In genomic region chr16:83002351-83003334, GRCh38 we compare ENCODE assay signal across 16 cellular contexts.
DNase-seq lines count a peak whose midpoint lies in the region; ATAC-seq and TF ChIP-seq lines count a peak whose summit lies in the region.
"Had no signal": no experiment of that assay in that cellular context is flagged by ENCODE, and none has a peak within 500 bp of the region (broad histone marks: within the 10 kb centered on the region; RNA-seq: fewer than 3 reads in every experiment).

No MANE protein-coding gene starts in this region.

- H2AFZ ChIP-seq in Karpas-422 (ENCODE audit: low read length), result no peak overlapping the region

- no peak for TF ChIP-seq CTCF in ascending aorta (IDR thresholded peaks at IDR 0.05)

- H3K9ac ChIP-seq in Karpas-422 (ENCODE audit: low read length), result no peak overlapping the region

- H3K79me2 ChIP-seq in Karpas-422 (ENCODE audit: low read length), result no peaks in the 10 kb centered on the region

- H3K36me3 ChIP-seq in Karpas-422 (ENCODE audit: insufficient read depth, low read length) (no peaks in the 10 kb centered on the region), ascending aorta (no peaks in the 10 kb centered on the region)
- H3K36me3 ChIP-seq: tibial nerve had no signal

- H3K4me1 ChIP-seq in Karpas-422 (ENCODE audit: low read length) (peaks cover 54% of the 10 kb centered on the region), ascending aorta (peaks cover 3 to 43% of the 10 kb centered on the region in 2 donors)
- H3K4me1 ChIP-seq: tibial nerve had no signal

- ATAC-seq in HG03439 (IDR thresholded peaks at IDR 0.05; ENCODE audit: unreplicated experiment), result no peak
- ATAC-seq in HG03045 (IDR thresholded peaks at IDR 0.05; ENCODE audit: unreplicated experiment), result no peak

- H3K9me3 ChIP-seq in Karpas-422 (ENCODE audit: low read length) (no peaks in the 10 kb centered on the region), ascending aorta (no peaks in the 10 kb centered on the region)
- H3K9me3 ChIP-seq: tibial nerve had no signal

- H3K27ac ChIP-seq in Karpas-422 (ENCODE audit: low read length) (no peak overlapping the region), ascending aorta (peak overlapping the region; percentile 53 to 66)
- H3K27ac ChIP-seq: epithelial cell of prostate, tibial nerve had no signal

- no peaks in the 10 kb centered on the region for H3K27me3 ChIP-seq in Karpas-422 (ENCODE audit: low read length)
- no peaks in the 10 kb centered on the region for H3K27me3 ChIP-seq in ascending aorta
- H3K27me3 ChIP-seq: tibial nerve had no signal

- DNase-seq in DMS153 treated with DMSO at 0.1 percent for 48 hours (lab: John Stamatoyannopoulos, UW; ENCODE audit: unreplicated experiment) (peak; percentile 27), Karpas-422 (no peak), ascending aorta (ENCODE audit: low spot score in 2 of 2) (no peak), lung microvascular endothelial cell (ENCODE audit: low read depth in 2 of 2) (peak; percentile 61 to 82), SIG-M5 (lab: John Stamatoyannopoulos, UW) (no peak), SKM-1 treated with dmso at 0.1 percent for 144 hours (lab: John Stamatoyannopoulos, UW; ENCODE audit: unreplicated experiment) (no peak)
- DNase-seq: activated naive CD4-positive, alpha-beta T cell treated with anti-CD3 and anti-CD28 coated beads for 36 hours; GF-D8; hypothalamus; NCI-H1048; NCI-H446; right cardiac atrium had no signal

- no peaks in the 10 kb centered on the region for H3K9me2 ChIP-seq in Karpas-422 (replicated peaks; ENCODE audit: insufficient read depth, low read length)

- peak overlapping the region; percentile 20 for H3K4me2 ChIP-seq in Karpas-422 (ENCODE audit: low read depth, low read length, poor library complexity, severe bottlenecking)

- no peaks in the 10 kb centered on the region for H4K20me1 ChIP-seq in Karpas-422 (ENCODE audit: insufficient read depth, low read depth, low read length)

- intact Hi-C loops in ascending aorta (cut with DNase I), result no loop called here

- H3K4me3 ChIP-seq in Karpas-422 (ENCODE audit: low read length) (no peak overlapping the region), ascending aorta (no peak overlapping the region)
- H3K4me3 ChIP-seq: tibial nerve had no signal

Comparison
In these comparisons a context has a peak if more than half of its experiments do, and no peak if none do; other contexts are left out.
1. DNase-seq: peak in DMS153 treated with DMSO at 0.1 percent for 48 hours (single experiment) and lung microvascular endothelial cell (2 of 2); none in Karpas-422 (single experiment), ascending aorta (0 of 2), SIG-M5 (single experiment) and SKM-1 treated with dmso at 0.1 percent for 144 hours (single experiment).